In the genomic region with DNA sequence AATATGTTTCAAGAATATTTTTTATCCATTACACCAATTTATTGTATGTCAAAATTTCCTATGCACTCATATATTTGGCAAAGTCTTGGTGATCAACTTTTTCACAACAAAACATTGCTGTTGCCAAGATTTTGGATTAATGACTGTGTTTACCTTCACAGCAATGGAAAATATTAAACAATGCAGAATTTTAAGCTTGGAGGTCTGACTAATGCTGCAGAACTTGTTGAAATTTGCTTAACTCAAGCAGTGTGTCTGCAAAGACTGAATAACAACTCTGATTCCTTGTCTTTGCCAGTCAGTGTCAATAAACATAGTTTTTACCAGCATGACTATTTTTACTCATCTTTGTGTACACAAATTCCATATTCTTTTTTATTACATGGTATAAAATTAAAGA, we compare ENCODE assay signal across 21 cellular contexts.
"Had no signal": no experiment of that assay in that cellular context is flagged by ENCODE, and none has a peak within 500 bp of the region (broad histone marks: within the 10 kb centered on the region; RNA-seq: fewer than 3 reads in every experiment).

No MANE protein-coding gene starts in this region.

- FAIRE-seq: keratinocyte had no signal

- H3K4me3 ChIP-seq: ascending aorta, cardiac muscle cell, left lung, prostate gland, sigmoid colon, suprapubic skin, upper lobe of right lung had no signal

- DNase-seq: activated CD4-positive, alpha-beta memory T cell treated with anti-CD3 and anti-CD28 coated beads, Interleukin-2, amount 10 ng/mL, durations not matched to agents 7 days and 5 days; activated CD4-positive, alpha-beta T cell treated with anti-CD3 and anti-CD28 coated beads for 36 hours; activated CD8-positive, alpha-beta memory T cell treated with anti-CD3 and anti-CD28 coated beads, Interleukin-2, amount 50 U/mL, for 4 hours; activated naive CD8-positive, alpha-beta T cell treated with anti-CD3 and anti-CD28 coated beads, Interleukin-2, amount 10 ng/mL, durations not matched to agents 7 days and 5 days; effector CD4-positive, alpha-beta T cell; head of caudate nucleus; left lung; mesendoderm; occipital lobe; sigmoid colon; stimulated activated CD4-positive, alpha-beta T cell treated with anti-CD3 and anti-CD28 coated beads, Interleukin-4, amount 100 ng/mL, for 1 hour; stimulated activated CD8-positive, alpha-beta memory T cell treated with anti-CD3 and anti-CD28 coated beads, Interleukin-4, amount 100 ng/mL, for 48 hours; stimulated activated naive CD8-positive, alpha-beta T cell treated with anti-CD3 and anti-CD28 coated beads, Interleukin-15, Interleukin-2, amounts not matched to agents 100 U/mL and 50 U/mL, for 24 hours; T-cell; T1000; upper lobe of right lung had no signal

- ATAC-seq: activated CD4-positive, alpha-beta T cell treated with anti-CD3 and anti-CD28 coated beads for 36 hours; left lung; stimulated activated naive CD8-positive, alpha-beta T cell treated with anti-CD3 and anti-CD28 coated beads, Interleukin-15, Interleukin-2, amounts not matched to agents 100 U/mL and 50 U/mL, for 24 hours; T-cell; upper lobe of right lung had no signal
